12 cellular contexts compared by ENCODE assay signal in genomic region chr9:81826541-81826906, GRCh38.
DNase-seq lines count a peak whose midpoint lies in the region; ATAC-seq and TF ChIP-seq lines count a peak whose summit lies in the region.
"Had no signal": no experiment of that assay in that cellular context is flagged by ENCODE, and none has a peak within 500 bp of the region (broad histone marks: within the 10 kb centered on the region; RNA-seq: fewer than 3 reads in every experiment).

No MANE protein-coding gene starts in this region.

- no peaks in the 10 kb centered on the region for H3K27me3 ChIP-seq in CD8-positive, alpha-beta T cell (ENCODE audit: insufficient read depth, low read length)

- peaks cover 20% of the 10 kb centered on the region for H3K4me1 ChIP-seq in mesodermal cell (ENCODE audit: control insufficient read depth, insufficient read depth, low read length, poor library complexity, severe bottlenecking)
- H3K4me1 ChIP-seq in CD8-positive, alpha-beta T cell (ENCODE audit: insufficient read depth, low read length): no peaks in the 10 kb centered on the region

- peak overlapping the region; percentile 71 for H3K27ac ChIP-seq in mesodermal cell (ENCODE audit: low read depth, low read length, severe bottlenecking)
- H3K27ac ChIP-seq in CD8-positive, alpha-beta T cell (ENCODE audit: low read depth, low read length): no peak overlapping the region

- POLR2A ChIA-PET in CD8-positive, alpha-beta T cell (lab: Charles Lee): no interaction called here

- no peaks in the 10 kb centered on the region for H3K9me3 ChIP-seq in mesodermal cell (ENCODE audit: control insufficient read depth, low read length)
- H3K9me3 ChIP-seq in CD8-positive, alpha-beta T cell (ENCODE audit: low read length): no peaks in the 10 kb centered on the region

- CTCF ChIA-PET in CD8-positive, alpha-beta T cell (lab: Charles Lee): no interaction called here

- intact Hi-C loops in CD8-positive, alpha-beta T cell (cut with DNase I, micrococcal nuclease): no loop called here

- H3K27ac Mint-ChIP-seq in CD8-positive, alpha-beta T cell: no peak overlapping the region
- H3K27ac Mint-ChIP-seq: T-helper 1 cell treated with Interleukin-12 subunit alpha and Interleukin-12 subunit beta and Interleukin-4 antibody, amounts not matched to agents 30 μg/mL and 1 μg/mL, for 36 hours had no signal

- no peak overlapping the region for H3K4me3 Mint-ChIP-seq in CD8-positive, alpha-beta T cell
- H3K4me3 Mint-ChIP-seq: T-helper 1 cell treated with Interleukin-12 subunit alpha and Interleukin-12 subunit beta and Interleukin-4 antibody, amounts not matched to agents 30 μg/mL and 1 μg/mL, for 36 hours had no signal

- H3K27me3 Mint-ChIP-seq in CD8-positive, alpha-beta T cell (ENCODE audit: low read depth): no peaks in the 10 kb centered on the region

- peaks cover 2% of the 10 kb centered on the region for H3K4me1 Mint-ChIP-seq in CD8-positive, alpha-beta T cell (ENCODE audit: low read depth)

- no peak for ATAC-seq in HG03135 (IDR thresholded peaks at IDR 0.05; ENCODE audit: unreplicated experiment)
- no peak for ATAC-seq in CD8-positive, alpha-beta T cell

- TF ChIP-seq CTCF in CD8-positive, alpha-beta T cell (IDR thresholded peaks at IDR 0.05): no peak

- H3K36me3 Mint-ChIP-seq in CD8-positive, alpha-beta T cell: no peaks in the 10 kb centered on the region

- H3K9me3 Mint-ChIP-seq in CD8-positive, alpha-beta T cell: no peaks in the 10 kb centered on the region

- WGBS in mesodermal cell (ENCODE audit: insufficient coverage in 2 of 2), 2 experiments: 87 to 93% methylated on average over 11 to 13 of the region's 14 CpGs

- DNase-seq in Ammon's horn (ENCODE audit: low spot score) (peak; percentile 98), NCI-H2196 treated with DMSO at 0.1 percent for 48 hours (lab: John Stamatoyannopoulos, UW; ENCODE audit: unreplicated experiment) (peak; percentile 54), epidermal melanocyte (ENCODE audit: insufficient read length, low spot score) (peak; percentile 73), GM19238 (ENCODE audit: insufficient read length, low spot score) (no peak), OCI-M2 (lab: John Stamatoyannopoulos, UW; ENCODE audit: unreplicated experiment) (no peak)
- no peak for DNase-seq in CD8-positive, alpha-beta T cell
- DNase-seq: amniotic stem cell; NCI-H526; stimulated activated CD4-positive, alpha-beta T cell treated with anti-CD3 and anti-CD28 coated beads, Interleukin-12 subunit alpha, Interleukin-12 subunit beta, amount 100 ng/mL, for 4 hours had no signal

- H3K36me3 ChIP-seq in mesodermal cell (ENCODE audit: control insufficient read depth, insufficient read depth, low read length): no peaks in the 10 kb centered on the region
- no peaks in the 10 kb centered on the region for H3K36me3 ChIP-seq in CD8-positive, alpha-beta T cell (ENCODE audit: insufficient read depth, low read length)

- no peak overlapping the region for H3K4me3 ChIP-seq in mesodermal cell (ENCODE audit: extremely low read depth, insufficient read depth, low read length, poor library complexity, severe bottlenecking)
- H3K4me3 ChIP-seq in CD8-positive, alpha-beta T cell (ENCODE audit: low read depth, low read length): no peak overlapping the region

Comparison
In these comparisons a context has a peak if more than half of its experiments do, and no peak if none do; other contexts are left out.
1. DNase-seq: peak in Ammon's horn (single experiment), NCI-H2196 treated with DMSO at 0.1 percent for 48 hours (single experiment) and epidermal melanocyte (single experiment); none in GM19238 (single experiment), CD8-positive, alpha-beta T cell (0 of 7) and OCI-M2 (single experiment).